8 cellular contexts compared by ENCODE assay signal in the genomic region with DNA sequence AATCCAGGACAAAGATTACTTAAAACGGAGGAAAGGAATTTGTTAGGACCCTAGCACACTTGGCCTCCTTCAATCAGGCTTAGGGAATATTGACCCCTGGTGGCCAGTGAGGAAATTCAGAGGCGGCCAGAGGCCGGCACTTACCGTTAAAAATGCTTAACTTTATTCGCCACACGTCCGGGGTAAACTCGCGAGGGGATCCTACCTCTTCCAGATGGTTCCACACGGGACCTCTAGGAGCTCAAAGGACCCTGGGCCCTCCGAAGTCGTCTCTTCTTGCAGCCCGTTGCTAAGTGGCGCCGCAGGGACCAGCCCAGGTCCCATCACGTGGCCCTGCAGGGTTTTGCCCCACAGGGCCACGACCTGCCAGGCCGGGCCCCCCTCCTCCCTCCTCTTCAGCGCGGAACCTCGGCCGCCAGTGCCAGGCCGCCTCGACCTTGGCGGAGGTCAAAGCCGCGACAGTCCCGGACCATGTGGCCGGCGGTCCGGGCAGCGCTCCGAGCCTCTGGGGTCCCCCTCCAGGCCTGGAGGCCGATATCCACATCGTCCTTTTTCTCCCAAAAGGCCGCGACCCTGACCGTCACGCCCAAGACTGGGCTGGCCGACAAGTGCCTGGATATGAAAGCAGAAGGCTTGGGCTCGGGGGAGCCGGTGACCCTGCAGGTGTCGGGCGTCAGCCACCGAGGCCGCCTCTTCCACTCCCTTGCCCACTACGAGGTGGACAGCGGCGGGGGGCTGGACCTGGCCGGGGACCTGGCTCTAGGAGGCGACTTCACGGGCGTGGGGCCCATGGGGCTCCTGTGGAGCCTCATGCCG. TPM values are rescaled to one million over a fixed set of nuclear protein-coding genes. Genes with fewer than 3 reads are reported as not detected.
DNase-seq lines count a peak whose midpoint lies in the region; ATAC-seq and TF ChIP-seq lines count a peak whose summit lies in the region.

No MANE protein-coding gene starts in this region.

- peak overlapping the region; percentile 64 for H3K4me3 Mint-ChIP-seq in stimulated activated effector memory CD8-positive, alpha-beta T cell treated with anti-CD3 and anti-CD28 coated beads, Interleukin-12 subunit alpha, Interleukin-12 subunit beta, amount 100 ng/mL, for 72 hours

- TF ChIP-seq CTCF in OCI-LY7 (conservative IDR thresholded peaks at IDR 0.05; ENCODE audit: low read length) (peak; percentile 83), esophagus muscularis mucosa (IDR thresholded peaks at IDR 0.05) (peak; percentile 89 to 95 (median 93))

- H3K9me2 ChIP-seq in OCI-LY7 (ENCODE audit: insufficient read depth, low read length) = no peaks in the 10 kb centered on the region

- POLR2A ChIA-PET in OCI-LY7 (lab: Charles Lee) = interaction anchor here (0.7 to 1.0 kb wide), 2 partner anchors 10 to 194 kb away, joined by 3 to 4 read pairs; no protein-coding TSS in a partner anchor

- H3K9ac ChIP-seq in mucosa of stomach (ENCODE audit: low read length) = peak overlapping the region; percentile 49

- H2AFZ ChIP-seq in OCI-LY7 (ENCODE audit: low read length) = peak overlapping the region; percentile 71; the same call in 1 of the 2 replicates

- peaks cover 7% of the 10 kb centered on the region for H3K4me1 ChIP-seq in OCI-LY7 (ENCODE audit: insufficient read depth, low read length, poor library complexity, severe bottlenecking)
- H3K4me1 ChIP-seq in esophagus muscularis mucosa = peaks cover 5 to 25% (median 19%) of the 10 kb centered on the region in 4 donors
- peaks cover 4% of the 10 kb centered on the region for H3K4me1 ChIP-seq in mucosa of stomach (ENCODE audit: control insufficient read depth, insufficient read depth, low read length)

- H3K9me3 ChIP-seq in OCI-LY7 (ENCODE audit: low read length) = no peaks in the 10 kb centered on the region
- no peaks in the 10 kb centered on the region for H3K9me3 ChIP-seq in esophagus muscularis mucosa
- no peaks in the 10 kb centered on the region for H3K9me3 ChIP-seq in mucosa of stomach (ENCODE audit: control insufficient read depth, low read length)

- peak overlapping the region; percentile 67 for H3K27ac Mint-ChIP-seq in stimulated activated effector memory CD8-positive, alpha-beta T cell treated with anti-CD3 and anti-CD28 coated beads, Interleukin-12 subunit alpha, Interleukin-12 subunit beta, amount 100 ng/mL, for 72 hours

- no peak for TF ChIP-seq POLR2A in esophagus muscularis mucosa (IDR thresholded peaks at IDR 0.05; ENCODE audit: low read depth)

- H3K27me3 ChIP-seq in esophagus muscularis mucosa (no peaks in the 10 kb centered on the region), mucosa of stomach (ENCODE audit: control insufficient read depth, insufficient read depth, low read length) (peaks cover 6% of the 10 kb centered on the region)

- BruUV-seq in OCI-LY7 (replicated peaks; lab: Mats Ljungman, UMichigan) = no TSS peak

- H3K4me1 Mint-ChIP-seq in stimulated activated effector memory CD8-positive, alpha-beta T cell treated with anti-CD3 and anti-CD28 coated beads, Interleukin-12 subunit alpha, Interleukin-12 subunit beta, amount 100 ng/mL, for 72 hours = no peaks in the 10 kb centered on the region

- no peaks in the 10 kb centered on the region for H3K36me3 Mint-ChIP-seq in stimulated activated effector memory CD8-positive, alpha-beta T cell treated with anti-CD3 and anti-CD28 coated beads, Interleukin-12 subunit alpha, Interleukin-12 subunit beta, amount 100 ng/mL, for 72 hours

- intact Hi-C loops in OCI-LY7 (cut with micrococcal nuclease; ENCODE audit: unreplicated experiment) = loop anchor here (5.0 kb wide), 1 partner anchor 126 kb away; no protein-coding TSS in a partner anchor
- intact Hi-C loops in esophagus muscularis mucosa (cut with DNase I) = loop anchor here (2.0 kb wide), 1 partner anchor 125 kb away; no protein-coding TSS in a partner anchor

- H3K36me3 ChIP-seq in OCI-LY7 (ENCODE audit: insufficient read depth, low read length) (no peaks in the 10 kb centered on the region), esophagus muscularis mucosa (no peaks in the 10 kb centered on the region), mucosa of stomach (ENCODE audit: control insufficient read depth, insufficient read depth, low read length) (no peaks in the 10 kb centered on the region)

- peak; percentile 81 for DNase-seq in ELR (ENCODE audit: low read depth)
- peak; percentile 67 for DNase-seq in HT-29 (ENCODE audit: low spot score)
- peak; percentile 60 for DNase-seq in OCI-LY7 (ENCODE audit: low spot score)
- peak; percentile 28 for DNase-seq in activated T-helper 1 cell treated with Interleukin-2 at 50 U/mL for 16 hours (ENCODE audit: low read depth)
- DNase-seq in esophagus muscularis mucosa (ENCODE audit: extremely low spot score) = peak; percentile 93
- peak; percentile 46 to 75 for DNase-seq in stimulated activated effector memory CD8-positive, alpha-beta T cell treated with anti-CD3 and anti-CD28 coated beads, Interleukin-12 subunit alpha, Interleukin-12 subunit beta, amount 100 ng/mL, for 72 hours (ENCODE audit: low spot score in 2 of 2)
- no peak for DNase-seq in SKM-1 treated with dmso at 0.1 percent for 144 hours (lab: John Stamatoyannopoulos, UW; ENCODE audit: unreplicated experiment)

- H3K4me3 ChIP-seq in OCI-LY7 (ENCODE audit: low read depth, low read length, poor library complexity, severe bottlenecking) (peak overlapping the region; percentile 14), esophagus muscularis mucosa (peak overlapping the region; percentile 59 to 69 (median 66)), mucosa of stomach (ENCODE audit: low read length) (peak overlapping the region; percentile 71)

- H3K27ac ChIP-seq in OCI-LY7 (ENCODE audit: low read depth, low read length, poor library complexity, severe bottlenecking) = no peak overlapping the region
- H3K27ac ChIP-seq in esophagus muscularis mucosa (replicated peaks in 1 of 4) = peak overlapping the region; percentile 66 to 83 (median 72)

- no peaks in the 10 kb centered on the region for H3K79me2 ChIP-seq in OCI-LY7 (ENCODE audit: insufficient read depth, low read depth, low read length)

- TF ChIP-seq EP300 in esophagus muscularis mucosa (IDR thresholded peaks at IDR 0.05) = no peak

- 0% methylated on average over 29 of the region's 54 CpGs for WGBS in esophagus muscularis mucosa

- H3K9me3 Mint-ChIP-seq in stimulated activated effector memory CD8-positive, alpha-beta T cell treated with anti-CD3 and anti-CD28 coated beads, Interleukin-12 subunit alpha, Interleukin-12 subunit beta, amount 100 ng/mL, for 72 hours = no peaks in the 10 kb centered on the region

- H4K20me1 ChIP-seq in OCI-LY7 (ENCODE audit: insufficient read depth, low read length) = no peaks in the 10 kb centered on the region

- peak; percentile 91 for ATAC-seq in stimulated activated effector memory CD8-positive, alpha-beta T cell treated with anti-CD3 and anti-CD28 coated beads, Interleukin-12 subunit alpha, Interleukin-12 subunit beta, amount 100 ng/mL, for 72 hours

- CTCF ChIA-PET in OCI-LY7 (lab: Charles Lee; ENCODE audit: unreplicated experiment) = no interaction called here

- peak overlapping the region; percentile 44; the same call in 1 of the 2 replicates for H3K4me2 ChIP-seq in OCI-LY7 (ENCODE audit: low read length)

RNA-seq across cellular contexts. Expression of gene DNAL1, which starts 11.1 kb away (rescaled TPM):
- total RNA-seq in HT-29 (2014; rRNA removed; shearing (Covaris generic)) = 1.1 and 3.2 TPM in 2 replicates
- total RNA-seq in OCI-LY7 (2014; rRNA removed; shearing (Covaris generic)) = 5.6 and 6.7 TPM in 2 replicates
- total RNA-seq in OCI-LY7 (2022) (7.5 and 9.4 TPM in 2 replicates), esophagus muscularis mucosa (10 to 100 TPM in 2 of 4 donors, 1 to 10 TPM in 2; 6.2 to 13.7 (median 10.4) TPM)

RNA-seq across cellular contexts. Expression of gene ACOT6, which starts 21.4 kb away (rescaled TPM):
- total RNA-seq in HT-29 (2014; rRNA removed; shearing (Covaris generic)) = not detected in 2 replicates
- not detected in 2 replicates for total RNA-seq in OCI-LY7 (2014; rRNA removed; shearing (Covaris generic))
- not detected in 2 replicates for total RNA-seq in OCI-LY7 (2022)
- total RNA-seq in esophagus muscularis mucosa = not detected

RNA-seq across cellular contexts. Expression of gene ACOT4, which starts 42.1 kb away (rescaled TPM):
- 3.3 and 3.5 TPM in 2 replicates for total RNA-seq in HT-29 (2014; rRNA removed; shearing (Covaris generic))
- not detected in 2 replicates for total RNA-seq in OCI-LY7 (2014; rRNA removed; shearing (Covaris generic))
- not detected in 2 replicates for total RNA-seq in OCI-LY7 (2022)
- under 1 TPM; 0.42 to 0.57 (median 0.48) TPM for total RNA-seq in esophagus muscularis mucosa

Comparison
In these comparisons a context has a peak if more than half of its experiments do, and no peak if none do; other contexts are left out.
1. H3K4me3 ChIP-seq: peak in every context shown above with its lines; median percentile 71 in mucosa of stomach; 66 in esophagus muscularis mucosa; 14 in OCI-LY7.